ENCODE assay signal across 8 cellular contexts in the genomic region with DNA sequence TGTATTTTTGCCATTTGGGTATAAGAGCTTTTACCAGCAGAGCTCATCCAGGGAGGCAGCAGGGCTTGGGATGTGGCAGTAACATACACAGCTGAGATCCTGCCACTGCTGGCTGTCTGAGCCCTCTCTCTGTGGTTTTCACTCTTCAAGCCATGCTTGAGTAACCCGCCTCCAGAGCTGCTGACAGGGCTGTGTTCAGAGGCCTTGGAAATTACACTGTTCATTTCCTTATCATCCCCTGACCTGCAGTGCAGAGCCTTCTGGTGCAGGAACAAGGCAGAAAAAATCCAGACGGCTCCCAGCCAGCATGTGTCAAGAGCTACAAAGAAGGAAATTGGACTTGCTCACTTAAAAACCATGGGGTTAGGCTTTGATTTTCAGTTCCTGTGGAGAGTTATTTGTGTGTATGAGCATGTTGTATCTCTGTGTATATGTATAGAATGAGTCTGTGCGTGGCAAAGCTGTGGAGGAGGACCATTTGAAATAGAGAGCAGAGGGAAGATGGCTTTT. TPM values are rescaled to one million over a fixed set of nuclear protein-coding genes. Genes with fewer than 3 reads are reported as not detected.
DNase-seq lines count a peak whose midpoint lies in the region; ATAC-seq and TF ChIP-seq lines count a peak whose summit lies in the region.

No MANE protein-coding gene starts in this region.

- H3K4me3 ChIP-seq in prostate gland (no peak overlapping the region), SJCRH30 (no peak overlapping the region)

- H3K36me3 ChIP-seq in prostate gland (no peaks in the 10 kb centered on the region), SJCRH30 (peaks cover 12% of the 10 kb centered on the region)

- H3K4me3 Mint-ChIP-seq in activated T-helper 1 cell treated with anti-CD3 and anti-CD28 coated beads, Interleukin-12 subunit alpha, Interleukin-12 subunit beta, Interleukin-2, Interleukin-4 antibody, amounts not matched to agents 30 ng/mL and 10 ng/mL and 1 ng/mL, durations not matched to agents 14 hours and 24 hours and 36 hours: no peak overlapping the region

- H3K27ac Mint-ChIP-seq in activated T-helper 1 cell treated with anti-CD3 and anti-CD28 coated beads, Interleukin-12 subunit alpha, Interleukin-12 subunit beta, Interleukin-2, Interleukin-4 antibody, amounts not matched to agents 30 ng/mL and 10 ng/mL and 1 ng/mL, durations not matched to agents 14 hours and 24 hours and 36 hours: peak overlapping the region; percentile 36

- ATAC-seq in GM21515 (IDR thresholded peaks at IDR 0.05; ENCODE audit: unreplicated experiment) (peak; percentile 67), Right ventricle myocardium superior (ENCODE audit: poor library complexity) (peak; percentile 96)

- no peaks in the 10 kb centered on the region for H3K9me3 Mint-ChIP-seq in activated T-helper 1 cell treated with anti-CD3 and anti-CD28 coated beads, Interleukin-12 subunit alpha, Interleukin-12 subunit beta, Interleukin-2, Interleukin-4 antibody, amounts not matched to agents 30 ng/mL and 10 ng/mL and 1 ng/mL, durations not matched to agents 14 hours and 24 hours and 36 hours

- 37% methylated on average over 3 of the region's 3 CpGs for WGBS in prostate gland

- H3K36me3 Mint-ChIP-seq in activated T-helper 1 cell treated with anti-CD3 and anti-CD28 coated beads, Interleukin-12 subunit alpha, Interleukin-12 subunit beta, Interleukin-2, Interleukin-4 antibody, amounts not matched to agents 30 ng/mL and 10 ng/mL and 1 ng/mL, durations not matched to agents 14 hours and 24 hours and 36 hours (ENCODE audit: low read depth): peaks cover 18% of the 10 kb centered on the region

- TF ChIP-seq CTCF in prostate gland (IDR thresholded peaks at IDR 0.05): no peak

- H3K27ac ChIP-seq in prostate gland (no peak overlapping the region), SJCRH30 (no peak overlapping the region)

- no peak for TF ChIP-seq POLR2A in prostate gland (IDR thresholded peaks at IDR 0.05)

- peaks cover 48% of the 10 kb centered on the region for H3K4me1 Mint-ChIP-seq in activated T-helper 1 cell treated with anti-CD3 and anti-CD28 coated beads, Interleukin-12 subunit alpha, Interleukin-12 subunit beta, Interleukin-2, Interleukin-4 antibody, amounts not matched to agents 30 ng/mL and 10 ng/mL and 1 ng/mL, durations not matched to agents 14 hours and 24 hours and 36 hours (ENCODE audit: low read depth)

- intact Hi-C loops in activated T-helper 1 cell treated with anti-CD3 and anti-CD28 coated beads, Interleukin-12 subunit alpha, Interleukin-12 subunit beta, Interleukin-2, Interleukin-4 antibody, amounts not matched to agents 30 ng/mL and 10 ng/mL and 1 ng/mL, durations not matched to agents 14 hours and 24 hours and 36 hours (cut with micrococcal nuclease): loop anchor here (5.0 kb wide), 1 partner anchor 80 kb away; no protein-coding TSS in a partner anchor
- intact Hi-C loops in Right ventricle myocardium superior (cut with DNase I): no loop called here
- intact Hi-C loops in prostate gland (cut with DNase I): no loop called here

- H3K9me3 ChIP-seq in prostate gland: no peaks in the 10 kb centered on the region
- no peaks in the 10 kb centered on the region for H3K9me3 ChIP-seq in SJCRH30 (replicated peaks)

- no peaks in the 10 kb centered on the region for H3K27me3 ChIP-seq in prostate gland (replicated peaks; ENCODE audit: insufficient read depth)
- no peaks in the 10 kb centered on the region for H3K27me3 ChIP-seq in SJCRH30

- no peaks in the 10 kb centered on the region for H3K27me3 Mint-ChIP-seq in activated T-helper 1 cell treated with anti-CD3 and anti-CD28 coated beads, Interleukin-12 subunit alpha, Interleukin-12 subunit beta, Interleukin-2, Interleukin-4 antibody, amounts not matched to agents 30 ng/mL and 10 ng/mL and 1 ng/mL, durations not matched to agents 14 hours and 24 hours and 36 hours (ENCODE audit: insufficient read depth)

- DNase-seq in EH (ENCODE audit: low read depth) (peak; percentile 64), NCI-H187 (lab: John Stamatoyannopoulos, UW) (peak; percentile 12 to 29), Right ventricle myocardium superior (peak; percentile 85), prostate gland (ENCODE audit: low spot score) (peak; percentile 32), ureter (ENCODE audit: low spot score) (peak; percentile 83), SJCRH30 (no peak)
- DNase-seq in activated T-helper 1 cell treated with anti-CD3 and anti-CD28 coated beads, Interleukin-12 subunit alpha, Interleukin-12 subunit beta, Interleukin-2, Interleukin-4 antibody, amounts not matched to agents 30 ng/mL and 10 ng/mL and 1 ng/mL, durations not matched to agents 14 hours and 24 hours and 36 hours (ENCODE audit: low spot score): peak; percentile 16

- H3K4me1 ChIP-seq in prostate gland (replicated peaks): peaks cover 2% of the 10 kb centered on the region
- H3K4me1 ChIP-seq in SJCRH30: no peaks in the 10 kb centered on the region

RNA-seq across cellular contexts. Expression of gene ZNF609, which starts 47.0 kb away (rescaled TPM):
- 65.4 and 73.8 TPM in 2 replicates for total RNA-seq in activated T-helper 1 cell treated with anti-CD3 and anti-CD28 coated beads, Interleukin-12 subunit alpha, Interleukin-12 subunit beta, Interleukin-2, Interleukin-4 antibody, amounts not matched to agents 30 ng/mL and 10 ng/mL and 1 ng/mL, durations not matched to agents 14 hours and 24 hours and 36 hours
- total RNA-seq in Right ventricle myocardium superior (15.5 TPM), prostate gland (10 to 100 TPM; 29.1 to 45.7 TPM), ureter (55.1 TPM)
- 27.4 and 28.6 TPM in 2 replicates for total RNA-seq in SJCRH30 (2014; rRNA removed; shearing (Covaris generic))

Comparison
In these comparisons a context has a peak if more than half of its experiments do, and no peak if none do; other contexts are left out.
1. DNase-seq: peak in EH (single experiment), NCI-H187 (2 of 2), activated T-helper 1 cell treated with anti-CD3 and anti-CD28 coated beads, Interleukin-12 subunit alpha, Interleukin-12 subunit beta, Interleukin-2, Interleukin-4 antibody, amounts not matched to agents 30 ng/mL and 10 ng/mL and 1 ng/mL, durations not matched to agents 14 hours and 24 hours and 36 hours (single experiment), Right ventricle myocardium superior (single experiment), prostate gland (single experiment) and ureter (single experiment); none in SJCRH30 (0 of 2).